ENCODE assay signal across 16 cellular contexts in genomic region chrX:19760841-19761512, GRCh38.
A peak's percentile ranks its signal among the peaks of the same experiment; 100 is the strongest.
DNase-seq lines count a peak whose midpoint lies in the region; ATAC-seq, FAIRE-seq and TF ChIP-seq lines count a peak whose summit lies in the region.
"Had no signal": no experiment of that assay in that cellular context is flagged by ENCODE, and none has a peak within 500 bp of the region (broad histone marks: within the 10 kb centered on the region; RNA-seq: fewer than 3 reads in every experiment).

No MANE protein-coding gene starts in this region.

- H3K4me3 ChIP-seq in HL-60 (replicated peaks; ENCODE audit: insufficient read depth, low read length) (no peak overlapping the region), astrocyte (ENCODE audit: insufficient read depth, low read depth, low read length) (no peak overlapping the region), neutrophil (ENCODE audit: low read depth in 1 of 2, low read length in 1 of 2) (no peak overlapping the region), gastroesophageal sphincter (no peak overlapping the region)
- H3K4me3 ChIP-seq: lower lobe of right lung, neural progenitor cell, right atrium auricular region, testis had no signal

- H3K4me1 ChIP-seq in astrocyte (ENCODE audit: insufficient read depth, low read length) = peaks cover 7% of the 10 kb centered on the region
- peaks cover 10 to 20% of the 10 kb centered on the region in 2 experiments for H3K4me1 ChIP-seq in neutrophil (ENCODE audit: control insufficient read depth in 1 of 2, insufficient read depth in 1 of 2, low read depth in 1 of 2, low read length in 1 of 2)
- peaks cover 0 to 5% (median 0%) of the 10 kb centered on the region in 3 donors for H3K4me1 ChIP-seq in gastroesophageal sphincter
- H3K4me1 ChIP-seq: neural progenitor cell, right atrium auricular region, testis had no signal

- H3K4me1 Mint-ChIP-seq in activated CD4-positive, alpha-beta memory T cell treated with anti-CD3 and anti-CD28 coated beads for 36 hours (ENCODE audit: low read depth) = peaks cover 79% of the 10 kb centered on the region
- peaks cover 67% of the 10 kb centered on the region for H3K4me1 Mint-ChIP-seq in activated CD4-positive, alpha-beta memory T cell treated with anti-CD3 and anti-CD28 coated beads, Interleukin-2, amount 10 ng/mL, durations not matched to agents 7 days and 5 days
- peaks cover 18% of the 10 kb centered on the region for H3K4me1 Mint-ChIP-seq in astrocyte (ENCODE audit: low read depth, unreplicated experiment)
- H3K4me1 Mint-ChIP-seq: neural progenitor cell had no signal

- no peak overlapping the region for H3K4me3 Mint-ChIP-seq in activated CD4-positive, alpha-beta memory T cell treated with anti-CD3 and anti-CD28 coated beads for 36 hours
- H3K4me3 Mint-ChIP-seq in activated CD4-positive, alpha-beta memory T cell treated with anti-CD3 and anti-CD28 coated beads, Interleukin-2, amount 10 ng/mL, durations not matched to agents 7 days and 5 days = no peak overlapping the region
- no peak overlapping the region for H3K4me3 Mint-ChIP-seq in astrocyte (ENCODE audit: unreplicated experiment)
- H3K4me3 Mint-ChIP-seq: neural progenitor cell; T-helper 2 cell treated with Interferon-gamma antibody and Interleukin-4, amounts not matched to agents 5 μg/mL and 100 μg/mL, for 36 hours had no signal

- TF ChIP-seq POLR2A in gastroesophageal sphincter (IDR thresholded peaks at IDR 0.05) = no peak

- no peak for FAIRE-seq in astrocyte (lab: Jason Lieb, UNC)
- FAIRE-seq: D721Med had no signal

- H3K27me3 ChIP-seq in HL-60 (ENCODE audit: insufficient read depth, poor library complexity, severe bottlenecking) = no peaks in the 10 kb centered on the region
- H3K27me3 ChIP-seq in astrocyte (ENCODE audit: insufficient read depth, low read length) = no peaks in the 10 kb centered on the region
- H3K27me3 ChIP-seq in neutrophil = no peaks in the 10 kb centered on the region
- H3K27me3 ChIP-seq in gastroesophageal sphincter = no peaks in the 10 kb centered on the region
- H3K27me3 ChIP-seq: neural progenitor cell, right atrium auricular region, testis had no signal

- H2AFZ ChIP-seq in astrocyte (ENCODE audit: low read depth, low read length) = no peak overlapping the region
- H2AFZ ChIP-seq: neural progenitor cell had no signal

- no peak overlapping the region for H3K4me2 ChIP-seq in astrocyte (ENCODE audit: low read length)
- H3K4me2 ChIP-seq: neural progenitor cell had no signal

- 83 to 93% methylated on average over 5 to 6 of the region's 6 CpGs for WGBS in gastroesophageal sphincter (ENCODE audit: low coverage in 1 of 2), 2 donors

- H3K27ac ChIP-seq in HL-60 (replicated peaks) (peak overlapping the region; percentile 29), astrocyte (ENCODE audit: low read depth, low read length) (no peak overlapping the region), neutrophil (peak overlapping the region; percentile 42), gastroesophageal sphincter (no peak overlapping the region)
- H3K27ac ChIP-seq: lower lobe of right lung, neural progenitor cell, right atrium auricular region, testis had no signal

- H3K27ac Mint-ChIP-seq in activated CD4-positive, alpha-beta memory T cell treated with anti-CD3 and anti-CD28 coated beads for 36 hours = peak overlapping the region; percentile 74
- H3K27ac Mint-ChIP-seq in activated CD4-positive, alpha-beta memory T cell treated with anti-CD3 and anti-CD28 coated beads, Interleukin-2, amount 10 ng/mL, durations not matched to agents 7 days and 5 days = no peak overlapping the region
- H3K27ac Mint-ChIP-seq in astrocyte (ENCODE audit: unreplicated experiment) = peak overlapping the region; percentile 34
- H3K27ac Mint-ChIP-seq: neural progenitor cell had no signal

- no peaks in the 10 kb centered on the region for H3K36me3 ChIP-seq in astrocyte (ENCODE audit: insufficient read depth, low read length)
- no peaks in the 10 kb centered on the region for H3K36me3 ChIP-seq in neutrophil
- H3K36me3 ChIP-seq in gastroesophageal sphincter = no peaks in the 10 kb centered on the region
- H3K36me3 ChIP-seq: lower lobe of right lung, neural progenitor cell, right atrium auricular region had no signal

- H3K27me3 Mint-ChIP-seq in activated CD4-positive, alpha-beta memory T cell treated with anti-CD3 and anti-CD28 coated beads for 36 hours = no peaks in the 10 kb centered on the region
- H3K27me3 Mint-ChIP-seq in activated CD4-positive, alpha-beta memory T cell treated with anti-CD3 and anti-CD28 coated beads, Interleukin-2, amount 10 ng/mL, durations not matched to agents 7 days and 5 days = no peaks in the 10 kb centered on the region
- H3K27me3 Mint-ChIP-seq in astrocyte (ENCODE audit: low read depth, unreplicated experiment) = no peaks in the 10 kb centered on the region

- H3K9me3 ChIP-seq in astrocyte (ENCODE audit: insufficient read depth, low read depth, low read length) (no peaks in the 10 kb centered on the region), neutrophil (no peaks in the 10 kb centered on the region), gastroesophageal sphincter (no peaks in the 10 kb centered on the region)
- H3K9me3 ChIP-seq: lower lobe of right lung, right atrium auricular region, testis had no signal

- no peak for TF ChIP-seq CTCF in HL-60 (IDR thresholded peaks at IDR 0.05; ENCODE audit: insufficient read depth, low read length)
- TF ChIP-seq CTCF in astrocyte (IDR thresholded peaks at IDR 0.05; ENCODE audit: insufficient read depth, low read depth, low read length) = no peak
- TF ChIP-seq CTCF in neutrophil (IDR thresholded peaks at IDR 0.05) = no peak
- TF ChIP-seq CTCF in gastroesophageal sphincter (IDR thresholded peaks at IDR 0.05) = no peak

- DNase-seq in activated CD4-positive, alpha-beta memory T cell treated with anti-CD3 and anti-CD28 coated beads for 36 hours = no peak
- no peak for DNase-seq in activated CD4-positive, alpha-beta memory T cell treated with anti-CD3 and anti-CD28 coated beads, Interleukin-2, amount 10 ng/mL, durations not matched to agents 7 days and 5 days
- peak in 1 of 2 experiments; percentile 59 for DNase-seq in HL-60 (ENCODE audit: low read depth in 1 of 2, low spot score in 1 of 2)
- DNase-seq in astrocyte (ENCODE audit: low read depth) = no peak
- DNase-seq: ACHN, lower lobe of right lung, NCI-H2081, testis had no signal

- POLR2A ChIA-PET in activated CD4-positive, alpha-beta memory T cell treated with anti-CD3 and anti-CD28 coated beads for 36 hours (lab: Charles Lee) = no interaction called here
- POLR2A ChIA-PET in activated CD4-positive, alpha-beta memory T cell treated with anti-CD3 and anti-CD28 coated beads, Interleukin-2, amount 10 ng/mL, durations not matched to agents 7 days and 5 days (lab: Charles Lee) = no interaction called here

- H4K20me1 ChIP-seq in astrocyte (ENCODE audit: insufficient read depth, low read length) = no peaks in the 10 kb centered on the region

- TF ChIP-seq EP300 in gastroesophageal sphincter (IDR thresholded peaks at IDR 0.05) = no peak

- no peaks in the 10 kb centered on the region for H3K9me3 Mint-ChIP-seq in activated CD4-positive, alpha-beta memory T cell treated with anti-CD3 and anti-CD28 coated beads for 36 hours
- no peaks in the 10 kb centered on the region for H3K9me3 Mint-ChIP-seq in activated CD4-positive, alpha-beta memory T cell treated with anti-CD3 and anti-CD28 coated beads, Interleukin-2, amount 10 ng/mL, durations not matched to agents 7 days and 5 days
- no peaks in the 10 kb centered on the region for H3K9me3 Mint-ChIP-seq in astrocyte (ENCODE audit: unreplicated experiment)
- H3K9me3 Mint-ChIP-seq: T-helper 2 cell treated with Interferon-gamma antibody and Interleukin-4, amounts not matched to agents 5 μg/mL and 100 μg/mL, for 36 hours had no signal

- ATAC-seq in HG02870 (IDR thresholded peaks at IDR 0.05; ENCODE audit: unreplicated experiment) = no peak
- no peak for ATAC-seq in HG02798 (IDR thresholded peaks at IDR 0.05; ENCODE audit: poor library complexity, unreplicated experiment)
- no peak for ATAC-seq in gastroesophageal sphincter

- H3K79me2 ChIP-seq in astrocyte (ENCODE audit: insufficient read depth, low read length) = no peaks in the 10 kb centered on the region

- CTCF ChIA-PET in activated CD4-positive, alpha-beta memory T cell treated with anti-CD3 and anti-CD28 coated beads for 36 hours (lab: Charles Lee) = interaction anchor here (1.1 to 1.5 kb wide), 2 partner anchors 17 to 35 kb away, joined by 3 read pairs; no protein-coding TSS in a partner anchor
- CTCF ChIA-PET in activated CD4-positive, alpha-beta memory T cell treated with anti-CD3 and anti-CD28 coated beads, Interleukin-2, amount 10 ng/mL, durations not matched to agents 7 days and 5 days (lab: Charles Lee) = interaction anchor here (0.6 kb wide), 1 partner anchor 145 kb away, joined by 3 read pairs; no protein-coding TSS in a partner anchor

- no peaks in the 10 kb centered on the region for H3K36me3 Mint-ChIP-seq in activated CD4-positive, alpha-beta memory T cell treated with anti-CD3 and anti-CD28 coated beads for 36 hours
- H3K36me3 Mint-ChIP-seq in activated CD4-positive, alpha-beta memory T cell treated with anti-CD3 and anti-CD28 coated beads, Interleukin-2, amount 10 ng/mL, durations not matched to agents 7 days and 5 days (ENCODE audit: low read depth) = peaks cover 22% of the 10 kb centered on the region
- H3K36me3 Mint-ChIP-seq in astrocyte (ENCODE audit: low read depth, unreplicated experiment) = no peaks in the 10 kb centered on the region
- H3K36me3 Mint-ChIP-seq: neural progenitor cell had no signal

- no peak overlapping the region for H3K9ac ChIP-seq in astrocyte (ENCODE audit: low read length)
- H3K9ac ChIP-seq: neural progenitor cell had no signal

- intact Hi-C loops in activated CD4-positive, alpha-beta memory T cell treated with anti-CD3 and anti-CD28 coated beads for 36 hours (cut with micrococcal nuclease) = no loop called here

Comparison
In these comparisons a context has a peak if more than half of its experiments do, and no peak if none do; other contexts are left out.
1. H3K27ac ChIP-seq: peak in HL-60 (single experiment) and neutrophil (single experiment); none in astrocyte (single experiment) and gastroesophageal sphincter (0 of 4).